In the genomic region with DNA sequence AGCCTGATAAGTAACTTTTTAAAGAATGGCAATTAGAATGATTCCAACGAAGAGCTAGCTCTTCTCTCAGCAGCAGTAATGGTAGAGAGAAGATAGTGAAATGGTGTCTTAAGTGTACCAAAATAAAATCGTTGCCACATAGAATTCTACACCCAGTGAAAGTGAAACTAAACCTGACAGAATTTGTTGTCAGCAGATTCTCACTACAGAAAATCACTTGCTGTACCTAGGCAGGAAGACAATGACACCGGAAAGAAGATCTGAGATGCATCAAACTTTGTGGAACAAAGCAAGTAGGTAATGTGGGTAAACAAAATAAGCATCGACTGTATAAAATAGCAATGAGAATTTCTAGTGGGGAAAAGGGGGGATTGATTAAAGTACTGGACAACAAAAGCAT, we compare ENCODE assay signal across 9 cellular contexts. TPM values are rescaled to one million over a fixed set of nuclear protein-coding genes. Genes with fewer than 3 reads are reported as not detected.
DNase-seq lines count a peak whose midpoint lies in the region; ATAC-seq lines count a peak whose summit lies in the region.
"Had no signal": no experiment of that assay in that cellular context is flagged by ENCODE, and none has a peak within 500 bp of the region (broad histone marks: within the 10 kb centered on the region; RNA-seq: fewer than 3 reads in every experiment).

No MANE protein-coding gene starts in this region.

- no peaks in the 10 kb centered on the region for H3K36me3 ChIP-seq in CD8-positive, alpha-beta memory T cell (ENCODE audit: insufficient read depth, low read length)
- H3K36me3 ChIP-seq in mesenchymal stem cell (ENCODE audit: control insufficient read depth in 1 of 2, insufficient read depth in 2 of 2, low read depth in 1 of 2, low read length in 2 of 2): no peaks in the 10 kb centered on the region

- H3K23ac ChIP-seq in mesenchymal stem cell (ENCODE audit: low read length in 2 of 2): no peak overlapping the region

- peak overlapping the region; percentile 15 for H3K4me3 ChIP-seq in CD8-positive, alpha-beta memory T cell (ENCODE audit: low read length)
- H3K4me3 ChIP-seq in mesenchymal stem cell (ENCODE audit: insufficient read depth in 1 of 2, low read depth in 1 of 2, low read length in 2 of 2): peak overlapping the region in 1 of 2 experiments; percentile 41
- H3K4me3 ChIP-seq in right cardiac atrium (ENCODE audit: low read length): no peak overlapping the region

- CTCF ChIA-PET in CD8-positive, alpha-beta memory T cell (lab: Charles Lee): interaction anchor here (1.6 to 1.8 kb wide), 3 partner anchors 12 to 424 kb away, joined by 5 to 10 read pairs (median 6); no protein-coding TSS in a partner anchor

- no peak overlapping the region for H3K14ac ChIP-seq in mesenchymal stem cell (ENCODE audit: low read length in 2 of 2)

- 92% methylated on average over 3 of the region's 4 CpGs for WGBS in mesenchymal stem cell
- WGBS in right cardiac atrium: 51% methylated on average over 4 of the region's 4 CpGs

- peaks cover 17 to 21% (median 19%) of the 10 kb centered on the region in 3 donors for H3K4me1 Mint-ChIP-seq in CD8-positive, alpha-beta memory T cell

- no peak overlapping the region for H2AK5ac ChIP-seq in mesenchymal stem cell (ENCODE audit: low read length, severe bottlenecking)

- POLR2A ChIA-PET in CD8-positive, alpha-beta memory T cell (lab: Charles Lee): interaction anchor here (0.6 kb wide), 1 partner anchor 393 kb away, joined by 3 read pairs; no protein-coding TSS in a partner anchor

- no peak overlapping the region for H2BK15ac ChIP-seq in mesenchymal stem cell (ENCODE audit: low read depth, poor library complexity, severe bottlenecking)

- DNase-seq in CD8-positive, alpha-beta memory T cell: peak in 2 of 5 donors; percentile 41 to 48
- peak; percentile 68 for DNase-seq in RPMI8226
- DNase-seq in mesenchymal stem cell: peak; percentile 22
- no peak for DNase-seq in UCSD-AML1 (lab: John Stamatoyannopoulos, UW; ENCODE audit: unreplicated experiment)
- DNase-seq in NCI-H510A (lab: John Stamatoyannopoulos, UW): no peak
- no peak for DNase-seq in SK-N-DZ (ENCODE audit: low spot score)
- no peak for DNase-seq in right cardiac atrium
- DNase-seq: NCI-H1417 treated with DMSO at 0.1 percent for 48 hours had no signal

- H3K27ac ChIP-seq in CD8-positive, alpha-beta memory T cell (ENCODE audit: low read depth, low read length): no peak overlapping the region
- no peak overlapping the region for H3K27ac ChIP-seq in mesenchymal stem cell (ENCODE audit: low read length, poor library complexity, severe bottlenecking)
- no peak overlapping the region for H3K27ac ChIP-seq in right cardiac atrium (ENCODE audit: low read length)

- ATAC-seq in GM19395 (IDR thresholded peaks at IDR 0.05; ENCODE audit: unreplicated experiment) (peak; percentile 67), right cardiac atrium (no peak)

- no peak overlapping the region for H2BK5ac ChIP-seq in mesenchymal stem cell (ENCODE audit: low read depth, low read length, poor library complexity, severe bottlenecking)

- H3K27me3 Mint-ChIP-seq in CD8-positive, alpha-beta memory T cell: peaks cover 2 to 14% of the 10 kb centered on the region in 2 donors

- H3K18ac ChIP-seq in mesenchymal stem cell (ENCODE audit: low read depth in 1 of 2, low read length in 2 of 2): no peak overlapping the region

- peak overlapping the region; percentile 72 to 93 (median 86) for H3K27ac Mint-ChIP-seq in CD8-positive, alpha-beta memory T cell

- no peak overlapping the region for H3K4me2 ChIP-seq in mesenchymal stem cell (ENCODE audit: low read length, poor library complexity, severe bottlenecking)

- H2AFZ ChIP-seq in mesenchymal stem cell (ENCODE audit: low read depth, low read length): no peak overlapping the region

- H4K8ac ChIP-seq in mesenchymal stem cell (ENCODE audit: low read length): no peak overlapping the region

- H3K79me1 ChIP-seq in mesenchymal stem cell (replicated peaks; ENCODE audit: low read length, poor library complexity, severe bottlenecking): no peaks in the 10 kb centered on the region

- H2BK120ac ChIP-seq in mesenchymal stem cell (ENCODE audit: low read depth, low read length): no peak overlapping the region

- H4K91ac ChIP-seq in mesenchymal stem cell (ENCODE audit: low read length): no peak overlapping the region

- no peak overlapping the region for H3K4ac ChIP-seq in mesenchymal stem cell (ENCODE audit: low read depth in 1 of 2, low read length in 2 of 2)

- no peaks in the 10 kb centered on the region for H3K27me3 ChIP-seq in CD8-positive, alpha-beta memory T cell (ENCODE audit: insufficient read depth, low read length, poor library complexity, severe bottlenecking)
- H3K27me3 ChIP-seq in mesenchymal stem cell (ENCODE audit: control insufficient read depth in 1 of 2, insufficient read depth in 1 of 2, low read length in 2 of 2) (no peaks in the 10 kb centered on the region), right cardiac atrium (ENCODE audit: control insufficient read depth, insufficient read depth) (no peaks in the 10 kb centered on the region)

- H3K4me3 Mint-ChIP-seq in CD8-positive, alpha-beta memory T cell: peak overlapping the region; percentile 36 to 78 (median 69)

- H3K4me1 ChIP-seq in CD8-positive, alpha-beta memory T cell (ENCODE audit: insufficient read depth, low read length): peaks cover 11% of the 10 kb centered on the region
- no peaks in the 10 kb centered on the region for H3K4me1 ChIP-seq in mesenchymal stem cell (ENCODE audit: control insufficient read depth, insufficient read depth, low read depth, low read length)
- H3K4me1 ChIP-seq in right cardiac atrium (ENCODE audit: control insufficient read depth, insufficient read depth, low read length): no peaks in the 10 kb centered on the region

- no peak overlapping the region for H2BK12ac ChIP-seq in mesenchymal stem cell (ENCODE audit: low read length in 2 of 2)

- H3K36me3 Mint-ChIP-seq in CD8-positive, alpha-beta memory T cell: peaks cover 0 to 27% (median 0%) of the 10 kb centered on the region in 3 donors

- H3K9me3 ChIP-seq in CD8-positive, alpha-beta memory T cell (ENCODE audit: low read length): no peaks in the 10 kb centered on the region
- H3K9me3 ChIP-seq in mesenchymal stem cell (ENCODE audit: control insufficient read depth, low read length) (peaks cover 5% of the 10 kb centered on the region), right cardiac atrium (ENCODE audit: control insufficient read depth, low read length) (no peaks in the 10 kb centered on the region)

- peaks cover 3 to 12% (median 6%) of the 10 kb centered on the region in 5 donors for H3K9me3 Mint-ChIP-seq in CD8-positive, alpha-beta memory T cell

- H3K9ac ChIP-seq in mesenchymal stem cell (ENCODE audit: low read length): peak overlapping the region; percentile 52

- intact Hi-C loops in right cardiac atrium (cut with DNase I): no loop called here

RNA-seq across cellular contexts. Expression of gene EBF1, which starts 20.7 kb away (rescaled TPM):
- total RNA-seq in CD8-positive, alpha-beta memory T cell: under 1 TPM in 1 of 2 experiments, not detected in 1; 0.18 TPM
- polyA plus RNA-seq in CD8-positive, alpha-beta memory T cell: not detected
- polyA plus RNA-seq in mesenchymal stem cell (2013, experiment 1 of 2): 2.7 TPM
- 2.5 TPM for polyA plus RNA-seq in mesenchymal stem cell (2013, experiment 2 of 2)
- 3.6 and 3.8 TPM in 2 replicates for polyA plus RNA-seq in SK-N-DZ (2014; cell fraction: cytosol; rRNA removed)
- polyA plus RNA-seq in SK-N-DZ (2014; cell fraction: nucleus; rRNA removed): 3.1 and 4.1 TPM in 2 replicates
- total RNA-seq in right cardiac atrium: 10 to 100 TPM; 15.5 to 20.0 (median 17.5) TPM
- polyA plus RNA-seq in right cardiac atrium: 7.6 TPM

Comparison
In these comparisons a context has a peak if more than half of its experiments do, and no peak if none do; other contexts are left out.
1. DNase-seq: peak in RPMI8226 (single experiment) and mesenchymal stem cell (single experiment); none in UCSD-AML1 (single experiment), NCI-H510A (single experiment), SK-N-DZ (single experiment) and right cardiac atrium (0 of 3).
2. RNA of gene EBF1, which starts 20.7 kb away (total RNA-seq): 15.5 to 20.0 TPM in right cardiac atrium; 0.18 TPM in CD8-positive, alpha-beta memory T cell; every median in the first group is over 10 times any median in the second.